14 cellular contexts compared by ENCODE assay signal in the genomic region with DNA sequence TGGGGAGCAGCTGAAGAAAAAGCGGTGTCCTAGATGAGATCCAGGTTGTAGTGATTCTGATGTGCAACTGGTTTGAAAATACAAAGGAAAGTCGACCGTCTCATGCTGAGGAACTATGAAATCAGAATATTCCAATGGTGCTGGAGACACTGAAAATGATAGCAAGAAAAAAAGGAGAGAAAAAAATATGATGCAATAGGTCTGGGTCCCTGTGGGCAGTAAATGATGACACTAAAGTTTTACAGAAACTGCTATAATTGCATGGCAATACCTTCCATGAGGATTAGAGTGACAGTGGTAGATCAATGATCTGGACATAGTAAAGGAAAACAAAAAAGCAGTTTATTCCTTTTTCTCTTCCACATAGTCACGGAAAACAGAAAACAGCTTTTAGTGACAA. TPM values are rescaled to one million over a fixed set of nuclear protein-coding genes. Genes with fewer than 3 reads are reported as not detected.
DNase-seq lines count a peak whose midpoint lies in the region; ATAC-seq, FAIRE-seq and TF ChIP-seq lines count a peak whose summit lies in the region.
"Had no signal": no experiment of that assay in that cellular context is flagged by ENCODE, and none has a peak within 500 bp of the region (broad histone marks: within the 10 kb centered on the region; RNA-seq: fewer than 3 reads in every experiment).

No MANE protein-coding gene starts in this region.

- CTCF ChIA-PET in GM12878 (lab: Yijun Ruan, JAX): interaction anchor here (0.8 to 6.8 kb wide), 22 partner anchors 9 to 374 kb away, joined by 3 to 57 read pairs (median 6); a partner anchor contains a TSS

- H2AFZ ChIP-seq in GM12878 (ENCODE audit: control insufficient read depth, low read depth, low read length) (no peak overlapping the region), neural progenitor cell (replicated peaks) (no peak overlapping the region)

- H3K4me1 Mint-ChIP-seq in neural progenitor cell: peaks cover 23% of the 10 kb centered on the region

- H3K4me3 Mint-ChIP-seq in neural progenitor cell: peak overlapping the region; percentile 99

- no peak for FAIRE-seq in GM12878 (lab: Jason Lieb, UNC)
- FAIRE-seq: A204.1 had no signal

- intact Hi-C loops in GM12878 (cut with micrococcal nuclease; ENCODE audit: unreplicated experiment): loop anchor here (5.0 kb wide), 1 partner anchor 192 kb away; a partner anchor contains a TSS

- peak overlapping the region; percentile 96; the same call in 1 of the 2 replicates for H3K27ac ChIP-seq in GM12878 (ENCODE audit: control insufficient read depth, insufficient read depth)
- no peak overlapping the region for H3K27ac ChIP-seq in neural progenitor cell

- BruUV-seq in GM12878 (replicated peaks; lab: Mats Ljungman, UMichigan): no TSS peak

- no peaks in the 10 kb centered on the region for H3K27me3 Mint-ChIP-seq in neural progenitor cell (ENCODE audit: insufficient read depth, low read depth)

- RAD21 ChIA-PET in GM12878 (lab: Charles Lee; ENCODE audit: unreplicated experiment): interaction anchor here (0.9 to 4.7 kb wide), 12 partner anchors 14 to 186 kb away, joined by 3 to 30 read pairs (median 5); a partner anchor contains a TSS

- TF ChIP-seq EP300 in GM12878 (IDR thresholded peaks at IDR 0.05; ENCODE audit: borderline replicate concordance in 1 of 2, control insufficient read depth in 1 of 2, low read depth in 2 of 2, low read length in 2 of 2): no peak

- H3F3A ChIP-seq in neural progenitor cell (ENCODE audit: low read depth): peaks cover 64% of the 10 kb centered on the region

- H3K36me3 Mint-ChIP-seq in neural progenitor cell: peaks cover 8% of the 10 kb centered on the region

- 100% methylated on average over 4 of the region's 4 CpGs for WGBS in GM12878 (ENCODE audit: insufficient coverage, insufficient replicate concordance, low lambda C conversion rate, missing lambda C conversion rate)

- SMC1A ChIA-PET in GM12878 (lab: Charles Lee; ENCODE audit: uncharacterized antibody, unreplicated experiment): interaction anchor here (1.1 to 4.8 kb wide), 14 partner anchors 8 to 187 kb away, joined by 3 to 34 read pairs (median 6); a partner anchor contains a TSS

- H3K9me3 Mint-ChIP-seq in neural progenitor cell: no peaks in the 10 kb centered on the region

- ATAC-seq in GM12878: no peak
- ATAC-seq in GM18517 (IDR thresholded peaks at IDR 0.05; ENCODE audit: unreplicated experiment): no peak
- no peak for ATAC-seq in HG02870 (IDR thresholded peaks at IDR 0.05; ENCODE audit: unreplicated experiment)
- ATAC-seq: activated CD4-positive, CD25-positive, alpha-beta regulatory T cell treated with anti-CD3 and anti-CD28 coated beads, Interleukin-2, amount 50 U/mL, for 24 hours; gastrocnemius medialis; upper lobe of right lung had no signal

- in situ Hi-C loops in GM12878 (cut with MboI): loop anchor here (5.0 kb wide), 1 partner anchor 98 kb away; a partner anchor contains a TSS

- H3K36me3 ChIP-seq in GM12878 (ENCODE audit: control insufficient read depth in 2 of 2, insufficient read depth in 2 of 2, low read length in 1 of 2) (peaks cover 0 to 16% of the 10 kb centered on the region in 2 experiments; a peak in 3 of 4 replicates), neural progenitor cell (peaks cover 6% of the 10 kb centered on the region)

- POLR2A ChIA-PET in GM12878 (lab: Charles Lee): interaction anchor here (0.5 to 7.3 kb wide), 11 partner anchors 10 to 232 kb away, joined by 3 to 66 read pairs (median 6); a partner anchor contains a TSS

- H3K27ac Mint-ChIP-seq in neural progenitor cell: no peak overlapping the region

- peaks cover 3% of the 10 kb centered on the region; the same call in 1 of the 2 replicates for H3K4me1 ChIP-seq in GM12878 (ENCODE audit: control insufficient read depth, insufficient read depth, low read length)
- H3K4me1 ChIP-seq in neural progenitor cell: peaks cover 9% of the 10 kb centered on the region

- peaks cover 73% of the 10 kb centered on the region for H3K79me2 ChIP-seq in GM12878 (ENCODE audit: control insufficient read depth, insufficient read depth, low read length)
- peaks cover 76% of the 10 kb centered on the region for H3K79me2 ChIP-seq in neural progenitor cell (ENCODE audit: low read depth)

- no peak for TF ChIP-seq RAD21 in GM12878 (IDR thresholded peaks at IDR 0.05; ENCODE audit: insufficient read depth, low read depth, low read length)

- H3K9ac ChIP-seq in GM12878 (ENCODE audit: control insufficient read depth, insufficient read depth, low read length) (peak overlapping the region; percentile 99; the same call in 1 of the 2 replicates), neural progenitor cell (peak overlapping the region; percentile 86)

- DNase-seq in SIG-M5 treated with dmso at 0.1 percent for 504 hours (lab: John Stamatoyannopoulos, UW; ENCODE audit: unreplicated experiment) (peak; percentile 13), SIG-M5 (lab: John Stamatoyannopoulos, UW) (no peak), LNCaP clone FGC (ENCODE audit: low read depth) (no peak), GM12878 (ENCODE audit: low read depth, low spot score) (no peak), neural progenitor cell (ENCODE audit: low spot score) (no peak)
- no peak for DNase-seq in stimulated activated naive CD4-positive, alpha-beta T cell treated with Interleukin-2 at 50 U/mL for 16 hours (lab: John Stamatoyannopoulos, UW)
- DNase-seq: gastrocnemius medialis; NK-92 treated with Interleukin-12 subunit alpha and Interleukin-12 subunit beta, amount 100 ng/mL, for 24 hours; stimulated activated CD4-positive, alpha-beta T cell treated with anti-CD3 and anti-CD28 coated beads, Interleukin-2, amount 100 ng/mL, for 24 hours; upper lobe of right lung had no signal

- no peak for TF ChIP-seq POLR2A in GM12878 (IDR thresholded peaks at IDR 0.05; ENCODE audit: low read depth, low read length)

- TF ChIP-seq CTCF in LNCaP clone FGC (IDR thresholded peaks at IDR 0.05; ENCODE audit: control insufficient read depth, extremely low read depth, insufficient read depth) (no peak), GM12878 (IDR thresholded peaks at IDR 0.05 in 2 of 3, conservative IDR thresholded peaks at IDR 0.05 in 1 of 3; ENCODE audit: control insufficient read depth in 2 of 3, extremely low read depth in 1 of 3, insufficient read depth in 1 of 3, low read depth in 3 of 3, low read length in 3 of 3) (no peak), neural progenitor cell (IDR thresholded peaks at IDR 0.05) (no peak)

- peak overlapping the region; percentile 99 for H3K4me3 ChIP-seq in LNCaP clone FGC (ENCODE audit: low read depth, low read length)
- H3K4me3 ChIP-seq in GM12878: peak overlapping the region; percentile 93; the same call in 1 of the 2 replicates
- H3K4me3 ChIP-seq in neural progenitor cell: peak overlapping the region; percentile 94

- no peaks in the 10 kb centered on the region for H3K27me3 ChIP-seq in GM12878 (replicated peaks in 1 of 2; ENCODE audit: control insufficient read depth in 2 of 2, insufficient read depth in 2 of 2, low read length in 1 of 2)
- H3K27me3 ChIP-seq in neural progenitor cell: no peaks in the 10 kb centered on the region
- H3K27me3 ChIP-seq: gastrocnemius medialis, upper lobe of right lung had no signal

- H3K9me3 ChIP-seq in GM12878 (replicated peaks; ENCODE audit: control insufficient read depth, insufficient read depth, low read length) (no peaks in the 10 kb centered on the region), neural progenitor cell (ENCODE audit: low read depth) (no peaks in the 10 kb centered on the region)
- H3K9me3 ChIP-seq: gastrocnemius medialis, upper lobe of right lung had no signal

- H4K20me1 ChIP-seq in GM12878 (ENCODE audit: control insufficient read depth, insufficient read depth): no peaks in the 10 kb centered on the region
- H4K20me1 ChIP-seq in neural progenitor cell (ENCODE audit: low read depth): peaks cover 62% of the 10 kb centered on the region

- H3K4me2 ChIP-seq in GM12878 (ENCODE audit: control insufficient read depth, insufficient read depth) (peak overlapping the region; percentile 91), neural progenitor cell (peak overlapping the region; percentile 97)

RNA-seq across cellular contexts. Expression of a gene that starts 2.3 kb away (rescaled TPM):
- 20.5 and 22.5 TPM in 2 replicates for total RNA-seq in GM12878 (2013; cell fraction: nucleolus; rRNA removed)
- total RNA-seq in GM12878 (2014; rRNA removed) (56.4 and 62.9 TPM in 2 replicates), GM12878 (2014; rRNA removed; fragmentation: Illumina TruSeq; extraction: Trizol) (50.2 and 54.5 TPM in 2 replicates), GM12878 (2021) (44.8 and 45.5 TPM in 2 replicates), neural progenitor cell (ENCODE audit: low replicate concordance) (44.6 and 72.5 TPM in 2 replicates)
- 24.2 TPM for polyA plus RNA-seq in GM12878 (2011; ENCODE audit: low read depth)
- polyA plus RNA-seq in GM12878 (2011; rRNA removed) (55.2 and 64.9 TPM in 2 replicates), GM12878 (2014; fragmentation: Illumina TruSeq; extraction: Trizol) (50.8 and 62.5 TPM in 2 replicates), GM12878 (2014; fragmentation: Nextera tagmentation; extraction: Ambion mirVana) (10 to 100 TPM; 33.9 to 37.6 TPM), GM12878 (2014; rRNA removed) (73.9 and 79.6 TPM in 2 replicates), GM12878 (2016; fragmentation: Nextera tagmentation; extraction: Ambion mirVana) (10 to 100 TPM; 87.4 to 93.4 TPM)
- 51.3 and 53.3 TPM in 2 replicates for polyA plus RNA-seq in GM12878 (2011; cell fraction: cytosol; rRNA removed)
- polyA plus RNA-seq in GM12878 (2011; cell fraction: nucleus; rRNA removed): 23.1 and 25.5 TPM in 2 replicates
- 29.2 and 33.8 TPM in 2 replicates for polyA plus RNA-seq in GM12878 (2012)
- 15.7 and 29.4 TPM in 2 replicates for polyA minus RNA-seq in GM12878 (2011; rRNA and poly(A)+ RNA removed)
- 12.0 and 17.8 TPM in 2 replicates for polyA minus RNA-seq in GM12878 (2011; cell fraction: cytosol; rRNA and poly(A)+ RNA removed)
- 10.8 and 20.3 TPM in 2 replicates for polyA minus RNA-seq in GM12878 (2011; cell fraction: nucleus; rRNA and poly(A)+ RNA removed)

RNA-seq across cellular contexts. Expression of a gene that starts 5.6 kb away (rescaled TPM):
- 175 and 195 TPM in 2 replicates for total RNA-seq in GM12878 (2013; cell fraction: nucleolus; rRNA removed)
- 36.3 and 37.9 TPM in 2 replicates for total RNA-seq in GM12878 (2014; rRNA removed)
- 30.2 and 30.4 TPM in 2 replicates for total RNA-seq in GM12878 (2014; rRNA removed; fragmentation: Illumina TruSeq; extraction: Trizol)
- 49.5 and 59.7 TPM in 2 replicates for total RNA-seq in GM12878 (2021)
- polyA plus RNA-seq in GM12878 (2011; ENCODE audit: low read depth): 44.3 TPM
- polyA plus RNA-seq in GM12878 (2011; rRNA removed): 23.0 and 27.5 TPM in 2 replicates
- 27.4 and 28.5 TPM in 2 replicates for polyA plus RNA-seq in GM12878 (2011; cell fraction: cytosol; rRNA removed)
- 163 and 189 TPM in 2 replicates for polyA plus RNA-seq in GM12878 (2011; cell fraction: nucleus; rRNA removed)
- 38.2 and 50.3 TPM in 2 replicates for polyA plus RNA-seq in GM12878 (2012)
- 38.0 and 141 TPM in 2 replicates for polyA plus RNA-seq in GM12878 (2014; fragmentation: Illumina TruSeq; extraction: Trizol)
- polyA plus RNA-seq in GM12878 (2014; fragmentation: Nextera tagmentation; extraction: Ambion mirVana): 10 to 100 TPM; 14.0 to 20.3 TPM
- 38.4 and 41.6 TPM in 2 replicates for polyA plus RNA-seq in GM12878 (2014; rRNA removed)
- 10 to 100 TPM; 55.6 to 65.5 TPM for polyA plus RNA-seq in GM12878 (2016; fragmentation: Nextera tagmentation; extraction: Ambion mirVana)
- polyA minus RNA-seq in GM12878 (2011; rRNA and poly(A)+ RNA removed): 36.2 and 36.4 TPM in 2 replicates
- 13.5 and 26.9 TPM in 2 replicates for polyA minus RNA-seq in GM12878 (2011; cell fraction: cytosol; rRNA and poly(A)+ RNA removed)
- 72.3 and 74.8 TPM in 2 replicates for polyA minus RNA-seq in GM12878 (2011; cell fraction: nucleus; rRNA and poly(A)+ RNA removed)
- 24.1 and 27.0 TPM in 2 replicates for total RNA-seq in neural progenitor cell (ENCODE audit: low replicate concordance)

RNA-seq across cellular contexts. Expression of a gene that starts 40.5 kb away (rescaled TPM):
- total RNA-seq in GM12878 (2013; cell fraction: nucleolus; rRNA removed): 2.0 and 4.9 TPM in 2 replicates
- total RNA-seq in GM12878 (2014; rRNA removed) (0.51 and 0.71 TPM in 2 replicates), GM12878 (2014; rRNA removed; fragmentation: Illumina TruSeq; extraction: Trizol) (0.36 and 0.46 TPM in 2 replicates), GM12878 (2021) (0.96 and 1.3 TPM in 2 replicates), neural progenitor cell (ENCODE audit: low replicate concordance) (207 and 301 TPM in 2 replicates)
- polyA plus RNA-seq in GM12878 (2011; ENCODE audit: low read depth): 1.0 TPM
- polyA plus RNA-seq in GM12878 (2011; rRNA removed) (1.6 TPM in 2 replicates), GM12878 (2014; fragmentation: Illumina TruSeq; extraction: Trizol) (0.81 TPM in 1 of 2 replicates, not detected in the other), GM12878 (2014; fragmentation: Nextera tagmentation; extraction: Ambion mirVana) (under 1 TPM; 0.32 to 0.33 TPM), GM12878 (2014; rRNA removed) (0.59 and 0.90 TPM in 2 replicates), GM12878 (2016; fragmentation: Nextera tagmentation; extraction: Ambion mirVana) (1 to 10 TPM in 1 of 2 experiments, under 1 TPM in 1; 0.53 to 1.5 TPM)
- polyA plus RNA-seq in GM12878 (2011; cell fraction: cytosol; rRNA removed): 1.9 TPM in 2 replicates
- polyA plus RNA-seq in GM12878 (2011; cell fraction: nucleus; rRNA removed): 5.0 and 9.1 TPM in 2 replicates
- 1.4 and 1.6 TPM in 2 replicates for polyA plus RNA-seq in GM12878 (2012)
- 1.1 and 3.5 TPM in 2 replicates for polyA minus RNA-seq in GM12878 (2011; rRNA and poly(A)+ RNA removed)
- polyA minus RNA-seq in GM12878 (2011; cell fraction: cytosol; rRNA and poly(A)+ RNA removed): 0.42 TPM in 1 of 2 replicates, not detected in the other
- polyA minus RNA-seq in GM12878 (2011; cell fraction: nucleus; rRNA and poly(A)+ RNA removed): 0.48 and 1.1 TPM in 2 replicates

RNA-seq across cellular contexts. Expression of a gene that starts 41.3 kb away (rescaled TPM):
- total RNA-seq in GM12878 (2013; cell fraction: nucleolus; rRNA removed): 60.8 and 61.4 TPM in 2 replicates
- total RNA-seq in GM12878 (2014; rRNA removed): 90.6 and 92.5 TPM in 2 replicates
- 73.1 and 84.5 TPM in 2 replicates for total RNA-seq in GM12878 (2014; rRNA removed; fragmentation: Illumina TruSeq; extraction: Trizol)
- total RNA-seq in GM12878 (2021): 85.8 and 85.9 TPM in 2 replicates
- 46.5 TPM for polyA plus RNA-seq in GM12878 (2011; ENCODE audit: low read depth)
- polyA plus RNA-seq in GM12878 (2011; rRNA removed): 93.1 and 138 TPM in 2 replicates
- 105 and 145 TPM in 2 replicates for polyA plus RNA-seq in GM12878 (2011; cell fraction: cytosol; rRNA removed)
- 87.9 and 122 TPM in 2 replicates for polyA plus RNA-seq in GM12878 (2011; cell fraction: nucleus; rRNA removed)
- polyA plus RNA-seq in GM12878 (2012): 57.9 and 69.0 TPM in 2 replicates
- 92.8 and 108 TPM in 2 replicates for polyA plus RNA-seq in GM12878 (2014; fragmentation: Illumina TruSeq; extraction: Trizol)
- polyA plus RNA-seq in GM12878 (2014; fragmentation: Nextera tagmentation; extraction: Ambion mirVana): 10 to 100 TPM; 13.1 to 16.1 TPM
- 68.3 and 79.9 TPM in 2 replicates for polyA plus RNA-seq in GM12878 (2014; rRNA removed)
- 10 to 100 TPM; 66.1 to 70.8 TPM for polyA plus RNA-seq in GM12878 (2016; fragmentation: Nextera tagmentation; extraction: Ambion mirVana)
- polyA minus RNA-seq in GM12878 (2011; rRNA and poly(A)+ RNA removed): 69.7 and 82.9 TPM in 2 replicates
- polyA minus RNA-seq in GM12878 (2011; cell fraction: cytosol; rRNA and poly(A)+ RNA removed): 28.1 and 49.7 TPM in 2 replicates
- polyA minus RNA-seq in GM12878 (2011; cell fraction: nucleus; rRNA and poly(A)+ RNA removed): 29.0 and 34.3 TPM in 2 replicates
- total RNA-seq in neural progenitor cell (ENCODE audit: low replicate concordance): 46.5 and 52.2 TPM in 2 replicates

RNA-seq across cellular contexts. Expression of a gene that starts 48.5 kb away (rescaled TPM):
- total RNA-seq in GM12878 (2013; cell fraction: nucleolus; rRNA removed): 75.8 and 84.4 TPM in 2 replicates
- total RNA-seq in GM12878 (2014; rRNA removed): 28.7 and 32.8 TPM in 2 replicates
- total RNA-seq in GM12878 (2014; rRNA removed; fragmentation: Illumina TruSeq; extraction: Trizol): 29.1 and 31.8 TPM in 2 replicates
- total RNA-seq in GM12878 (2021): 50.9 and 54.2 TPM in 2 replicates
- 33.1 TPM for polyA plus RNA-seq in GM12878 (2011; ENCODE audit: low read depth)
- 149 and 150 TPM in 2 replicates for polyA plus RNA-seq in GM12878 (2011; rRNA removed)
- polyA plus RNA-seq in GM12878 (2011; cell fraction: cytosol; rRNA removed): 105 and 112 TPM in 2 replicates
- polyA plus RNA-seq in GM12878 (2011; cell fraction: nucleus; rRNA removed): 57.0 and 68.7 TPM in 2 replicates
- 49.6 and 57.5 TPM in 2 replicates for polyA plus RNA-seq in GM12878 (2012)
- polyA plus RNA-seq in GM12878 (2014; fragmentation: Illumina TruSeq; extraction: Trizol): 66.7 and 78.2 TPM in 2 replicates
- polyA plus RNA-seq in GM12878 (2014; fragmentation: Nextera tagmentation; extraction: Ambion mirVana): 10 to 100 TPM in 1 of 2 experiments, 1 to 10 TPM in 1; 7.5 to 11.3 TPM
- 46.0 and 53.6 TPM in 2 replicates for polyA plus RNA-seq in GM12878 (2014; rRNA removed)
- polyA plus RNA-seq in GM12878 (2016; fragmentation: Nextera tagmentation; extraction: Ambion mirVana): 10 to 100 TPM; 37.2 to 38.4 TPM
- polyA minus RNA-seq in GM12878 (2011; rRNA and poly(A)+ RNA removed): 106 and 129 TPM in 2 replicates
- 25.5 and 38.4 TPM in 2 replicates for polyA minus RNA-seq in GM12878 (2011; cell fraction: cytosol; rRNA and poly(A)+ RNA removed)
- 20.3 and 27.7 TPM in 2 replicates for polyA minus RNA-seq in GM12878 (2011; cell fraction: nucleus; rRNA and poly(A)+ RNA removed)
- 62.9 and 64.5 TPM in 2 replicates for total RNA-seq in neural progenitor cell (ENCODE audit: low replicate concordance)

Comparison
In these comparisons a context has a peak if more than half of its experiments do, and no peak if none do; other contexts are left out.
1. RNA of a gene that starts 40.5 kb away (total RNA-seq): 207 to 301 TPM in neural progenitor cell; 0.36 to 4.9 TPM in GM12878; every median in the first group is over 10 times any median in the second.
2. Peak in every context shown above with its lines, with median percentiles within 50 percentile points of each other: H3K4me3 ChIP-seq.